Comparison of ENCODE assay signal across 17 cellular contexts in the genomic region with DNA sequence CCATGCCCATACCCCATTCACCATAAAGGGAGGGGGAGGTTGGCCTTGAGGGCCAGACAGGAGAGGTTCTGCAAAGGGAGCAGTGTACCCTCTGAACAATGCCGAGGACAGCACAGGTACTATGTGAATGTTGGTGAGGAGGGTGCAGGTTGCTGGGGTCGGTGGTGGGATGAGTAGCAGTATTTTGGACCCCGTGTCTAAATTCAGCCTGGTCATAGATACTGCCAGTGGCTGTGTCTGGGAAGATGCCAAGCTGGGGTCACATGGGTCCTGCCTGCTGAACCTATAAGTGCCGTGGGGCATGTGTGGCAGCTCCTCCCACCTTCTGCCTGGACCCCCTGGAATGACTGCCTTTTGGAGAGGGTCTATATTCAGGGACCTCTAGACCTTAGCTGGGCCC. TPM values are rescaled to one million over a fixed set of nuclear protein-coding genes. Genes with fewer than 3 reads are reported as not detected.
"Had no signal": no experiment of that assay in that cellular context is flagged by ENCODE, and none has a peak within 500 bp of the region (broad histone marks: within the 10 kb centered on the region; RNA-seq: fewer than 3 reads in every experiment).

No MANE protein-coding gene starts in this region.

- H3K4me3 ChIP-seq: adrenal gland, cardiac muscle cell, esophagus muscularis mucosa, thoracic aorta had no signal

- H3K27me3 ChIP-seq: adrenal gland, cardiac muscle cell, esophagus muscularis mucosa had no signal

- H3K27ac ChIP-seq: adrenal gland, cardiac muscle cell, esophagus muscularis mucosa, thoracic aorta, WERI-Rb-1 had no signal

- H3K4me3 Mint-ChIP-seq: activated naive CD4-positive, alpha-beta T cell treated with anti-CD3 and anti-CD28 coated beads, Interleukin-2, amount 50 U/mL, for 24 hours; activated T-cell treated with anti-CD3 and anti-CD28 coated beads, Interleukin-2, amount 50 U/mL, for 24 hours; memory B cell; nephron had no signal

- H3K36me3 Mint-ChIP-seq: activated naive CD4-positive, alpha-beta T cell treated with anti-CD3 and anti-CD28 coated beads, Interleukin-2, amount 50 U/mL, for 24 hours; memory B cell had no signal

- ATAC-seq: left ventricle myocardium superior, sciatic nerve had no signal

- H3K9me3 ChIP-seq: adrenal gland, esophagus muscularis mucosa, thoracic aorta had no signal

- H3K9me3 Mint-ChIP-seq: activated naive CD4-positive, alpha-beta T cell treated with anti-CD3 and anti-CD28 coated beads, Interleukin-2, amount 50 U/mL, for 24 hours; activated T-cell treated with anti-CD3 and anti-CD28 coated beads, Interleukin-2, amount 50 U/mL, for 24 hours; memory B cell; nephron had no signal

- H3K36me3 ChIP-seq: adrenal gland, cardiac muscle cell, esophagus muscularis mucosa, thoracic aorta, WERI-Rb-1 had no signal

- DNase-seq: activated CD4-positive, alpha-beta T cell treated with anti-CD3 and anti-CD28 coated beads, Interleukin-2, amount 50 U/mL, for 48 hours; activated T-cell treated with anti-CD3 and anti-CD28 coated beads, Interleukin-2, amount 50 U/mL, for 24 hours; adrenal gland; glutamatergic neuron; left ventricle myocardium superior; stimulated activated CD4-positive, alpha-beta T cell treated with anti-CD3 and anti-CD28 coated beads, Interleukin-1b, Interleukin-23, amount 100 ng/mL, for 48 hours had no signal

- H3K27ac Mint-ChIP-seq: activated naive CD4-positive, alpha-beta T cell treated with anti-CD3 and anti-CD28 coated beads, Interleukin-2, amount 50 U/mL, for 24 hours; activated T-cell treated with anti-CD3 and anti-CD28 coated beads, Interleukin-2, amount 50 U/mL, for 24 hours; memory B cell; nephron had no signal

- H3K27me3 Mint-ChIP-seq: activated naive CD4-positive, alpha-beta T cell treated with anti-CD3 and anti-CD28 coated beads, Interleukin-2, amount 50 U/mL, for 24 hours; activated T-cell treated with anti-CD3 and anti-CD28 coated beads, Interleukin-2, amount 50 U/mL, for 24 hours; memory B cell had no signal

RNA-seq across cellular contexts. Expression of a gene that starts 11.4 kb away (rescaled TPM):
- total RNA-seq: cardiac muscle cell; esophagus muscularis mucosa; fibroblast of villous mesenchyme; left ventricle myocardium superior; omental fat pad; sciatic nerve; T-helper 1 cell treated with Interleukin-12 subunit alpha and Interleukin-12 subunit beta and Interleukin-4 antibody, amounts not matched to agents 30 ng/mL and 1 ng/mL, for 36 hours; thoracic aorta had no signal
